Comparison of ENCODE assay signal across 8 cellular contexts in genomic region chr5:45521067-45521466, GRCh38.
DNase-seq lines count a peak whose midpoint lies in the region; ATAC-seq and TF ChIP-seq lines count a peak whose summit lies in the region.

No MANE protein-coding gene starts in this region.

- no peaks in the 10 kb centered on the region for H3K27me3 ChIP-seq in heart right ventricle
- H3K27me3 ChIP-seq in right atrium auricular region: no peaks in the 10 kb centered on the region
- no peaks in the 10 kb centered on the region for H3K27me3 ChIP-seq in upper lobe of right lung

- WGBS in heart right ventricle, 2 donors: 36 to 48% methylated on average over 2 of the region's 2 CpGs

- H3K4me1 ChIP-seq in heart right ventricle (no peaks in the 10 kb centered on the region), right atrium auricular region (no peaks in the 10 kb centered on the region), upper lobe of right lung (no peaks in the 10 kb centered on the region)

- H3K27ac ChIP-seq in heart right ventricle (no peak overlapping the region), right atrium auricular region (no peak overlapping the region), upper lobe of right lung (no peak overlapping the region)

- H3K9me3 ChIP-seq in heart right ventricle (no peaks in the 10 kb centered on the region), right atrium auricular region (no peaks in the 10 kb centered on the region), upper lobe of right lung (no peaks in the 10 kb centered on the region)

- H3K27ac Mint-ChIP-seq in glutamatergic neuron (ENCODE audit: unreplicated experiment): peak overlapping the region; percentile 43
- H3K27ac Mint-ChIP-seq in stimulated activated effector memory CD8-positive, alpha-beta T cell treated with anti-CD3 and anti-CD28 coated beads, Interleukin-12 subunit alpha, Interleukin-12 subunit beta, amount 100 ng/mL, for 72 hours: no peak overlapping the region

- intact Hi-C loops in heart right ventricle (cut with DNase I): loop anchor here in 7 of 10 donors (1.0 to 10.0 kb wide), 4 partner anchors 482 to 486 kb away; no protein-coding TSS in a partner anchor
- intact Hi-C loops in upper lobe of right lung (cut with DNase I): no loop called here

- no peaks in the 10 kb centered on the region for H3K36me3 Mint-ChIP-seq in glutamatergic neuron (ENCODE audit: unreplicated experiment)
- no peaks in the 10 kb centered on the region for H3K36me3 Mint-ChIP-seq in stimulated activated effector memory CD8-positive, alpha-beta T cell treated with anti-CD3 and anti-CD28 coated beads, Interleukin-12 subunit alpha, Interleukin-12 subunit beta, amount 100 ng/mL, for 72 hours

- TF ChIP-seq CTCF in heart right ventricle (IDR thresholded peaks at IDR 0.05) (peak in 8 of 9 donors; percentile 9 to 65 (median 52)), right atrium auricular region (IDR thresholded peaks at IDR 0.05) (peak in 1 of 2 donors; percentile 38), glutamatergic neuron (IDR thresholded peaks at IDR 0.05; ENCODE audit: partially characterized antibody, unreplicated experiment) (peak; percentile 26), upper lobe of right lung (IDR thresholded peaks at IDR 0.05) (peak; percentile 39)

- no peaks in the 10 kb centered on the region for H3K4me1 Mint-ChIP-seq in glutamatergic neuron (ENCODE audit: low read depth, unreplicated experiment)
- H3K4me1 Mint-ChIP-seq in stimulated activated effector memory CD8-positive, alpha-beta T cell treated with anti-CD3 and anti-CD28 coated beads, Interleukin-12 subunit alpha, Interleukin-12 subunit beta, amount 100 ng/mL, for 72 hours: no peaks in the 10 kb centered on the region

- DNase-seq in heart right ventricle: peak in 1 of 2 donors; percentile 34
- DNase-seq in right atrium auricular region (ENCODE audit: low spot score): no peak
- DNase-seq in OCI-M1 (lab: John Stamatoyannopoulos, UW): peak; percentile 81
- DNase-seq in glutamatergic neuron: peak; percentile 70
- DNase-seq in upper lobe of right lung: no peak
- no peak for DNase-seq in DMS114 treated with DMSO at 0.1 percent for 48 hours (lab: John Stamatoyannopoulos, UW; ENCODE audit: unreplicated experiment)
- no peak for DNase-seq in stimulated activated effector memory CD8-positive, alpha-beta T cell treated with anti-CD3 and anti-CD28 coated beads, Interleukin-12 subunit alpha, Interleukin-12 subunit beta, amount 100 ng/mL, for 72 hours (ENCODE audit: low spot score in 2 of 2)

- no peaks in the 10 kb centered on the region for H3K9me3 Mint-ChIP-seq in glutamatergic neuron (ENCODE audit: unreplicated experiment)
- no peaks in the 10 kb centered on the region for H3K9me3 Mint-ChIP-seq in stimulated activated effector memory CD8-positive, alpha-beta T cell treated with anti-CD3 and anti-CD28 coated beads, Interleukin-12 subunit alpha, Interleukin-12 subunit beta, amount 100 ng/mL, for 72 hours

- H3K4me3 Mint-ChIP-seq in glutamatergic neuron (ENCODE audit: unreplicated experiment): no peak overlapping the region
- H3K4me3 Mint-ChIP-seq in stimulated activated effector memory CD8-positive, alpha-beta T cell treated with anti-CD3 and anti-CD28 coated beads, Interleukin-12 subunit alpha, Interleukin-12 subunit beta, amount 100 ng/mL, for 72 hours: no peak overlapping the region

- no peaks in the 10 kb centered on the region for H3K36me3 ChIP-seq in heart right ventricle
- no peaks in the 10 kb centered on the region for H3K36me3 ChIP-seq in right atrium auricular region
- H3K36me3 ChIP-seq in upper lobe of right lung: no peaks in the 10 kb centered on the region

- ATAC-seq in heart right ventricle: peak in 6 of 8 donors; percentile 38 to 73 (median 50)
- ATAC-seq in upper lobe of right lung: peak; percentile 67
- ATAC-seq in HG03457 (IDR thresholded peaks at IDR 0.05; ENCODE audit: unreplicated experiment): no peak
- ATAC-seq in stimulated activated effector memory CD8-positive, alpha-beta T cell treated with anti-CD3 and anti-CD28 coated beads, Interleukin-12 subunit alpha, Interleukin-12 subunit beta, amount 100 ng/mL, for 72 hours: no peak

- H3K4me3 ChIP-seq in heart right ventricle (no peak overlapping the region), right atrium auricular region (no peak overlapping the region), upper lobe of right lung (no peak overlapping the region)

- no peaks in the 10 kb centered on the region for H3K27me3 Mint-ChIP-seq in glutamatergic neuron (ENCODE audit: unreplicated experiment)

Comparison
In these comparisons a context has a peak if more than half of its experiments do, and no peak if none do; other contexts are left out.
1. ATAC-seq: peak in heart right ventricle (6 of 8) and upper lobe of right lung (single experiment); none in HG03457 (single experiment) and stimulated activated effector memory CD8-positive, alpha-beta T cell treated with anti-CD3 and anti-CD28 coated beads, Interleukin-12 subunit alpha, Interleukin-12 subunit beta, amount 100 ng/mL, for 72 hours (single experiment).
2. DNase-seq: peak in OCI-M1 (single experiment) and glutamatergic neuron (single experiment); none in right atrium auricular region (single experiment), upper lobe of right lung (single experiment), DMS114 treated with DMSO at 0.1 percent for 48 hours (single experiment) and stimulated activated effector memory CD8-positive, alpha-beta T cell treated with anti-CD3 and anti-CD28 coated beads, Interleukin-12 subunit alpha, Interleukin-12 subunit beta, amount 100 ng/mL, for 72 hours (0 of 2).